ENCODE assay signal across 12 cellular contexts in genomic region chr14:91282954-91283645, GRCh38. TPM values are rescaled to one million over a fixed set of nuclear protein-coding genes. Genes with fewer than 3 reads are reported as not detected.
DNase-seq lines count a peak whose midpoint lies in the region; ATAC-seq and TF ChIP-seq lines count a peak whose summit lies in the region.
"Had no signal": no experiment of that assay in that cellular context is flagged by ENCODE, and none has a peak within 500 bp of the region (broad histone marks: within the 10 kb centered on the region; RNA-seq: fewer than 3 reads in every experiment).

No MANE protein-coding gene starts in this region.

- H3K9me3 Mint-ChIP-seq in activated T-cell treated with anti-CD3 and anti-CD28 coated beads, Interleukin-2, amount 50 U/mL, for 72 hours: no peaks in the 10 kb centered on the region
- no peaks in the 10 kb centered on the region for H3K9me3 Mint-ChIP-seq in activated T-cell treated with anti-CD3 and anti-CD28 coated beads, Interleukin-2, amount 50 U/mL, for 4 hours
- H3K9me3 Mint-ChIP-seq in endodermal cell: no peaks in the 10 kb centered on the region
- H3K9me3 Mint-ChIP-seq in stimulated activated memory B cell treated with anti-CD40 and anti-IgM and Interleukin-4, amounts not matched to agents 10 μg/mL and 1 μg/mL and 100 μg/mL, for 72 hours: no peaks in the 10 kb centered on the region

- H3K27ac Mint-ChIP-seq in activated T-cell treated with anti-CD3 and anti-CD28 coated beads, Interleukin-2, amount 50 U/mL, for 72 hours: peak overlapping the region; percentile 92
- peak overlapping the region; percentile 35 for H3K27ac Mint-ChIP-seq in endodermal cell
- peak overlapping the region; percentile 74 for H3K27ac Mint-ChIP-seq in stimulated activated memory B cell treated with anti-CD40 and anti-IgM and Interleukin-4, amounts not matched to agents 10 μg/mL and 1 μg/mL and 100 μg/mL, for 72 hours

- TF ChIP-seq CTCF in RWPE2 (IDR thresholded peaks at IDR 0.05; ENCODE audit: poor library complexity, severe bottlenecking) (no peak), endodermal cell (conservative IDR thresholded peaks at IDR 0.05) (no peak)

- 89 to 96% methylated on average over 6 to 14 of the region's 14 CpGs for WGBS in endodermal cell (ENCODE audit: insufficient coverage in 1 of 2, insufficient read length in 1 of 2), 2 experiments

- no peak for ATAC-seq in activated T-cell treated with anti-CD3 and anti-CD28 coated beads, Interleukin-2, amount 50 U/mL, for 72 hours (replicated peaks in 1 of 2)
- no peak for ATAC-seq in activated T-cell treated with anti-CD3 and anti-CD28 coated beads, Interleukin-2, amount 50 U/mL, for 4 hours
- ATAC-seq in RWPE2 (ENCODE audit: low read depth): no peak
- ATAC-seq in stimulated activated memory B cell treated with anti-CD40 and anti-IgM and Interleukin-4, amounts not matched to agents 10 μg/mL and 1 μg/mL and 100 μg/mL, for 72 hours: no peak

- no peak overlapping the region for H3K4me3 ChIP-seq in RWPE2 (ENCODE audit: severe bottlenecking)
- H3K4me3 ChIP-seq in endodermal cell (ENCODE audit: low read length): no peak overlapping the region
- H3K4me3 ChIP-seq: tibial nerve had no signal

- no peaks in the 10 kb centered on the region for H3K27me3 Mint-ChIP-seq in activated T-cell treated with anti-CD3 and anti-CD28 coated beads, Interleukin-2, amount 50 U/mL, for 72 hours (ENCODE audit: low read depth)
- no peaks in the 10 kb centered on the region for H3K27me3 Mint-ChIP-seq in activated T-cell treated with anti-CD3 and anti-CD28 coated beads, Interleukin-2, amount 50 U/mL, for 4 hours (ENCODE audit: low read depth)
- no peaks in the 10 kb centered on the region for H3K27me3 Mint-ChIP-seq in endodermal cell (ENCODE audit: insufficient read depth)
- no peaks in the 10 kb centered on the region for H3K27me3 Mint-ChIP-seq in stimulated activated memory B cell treated with anti-CD40 and anti-IgM and Interleukin-4, amounts not matched to agents 10 μg/mL and 1 μg/mL and 100 μg/mL, for 72 hours

- peaks cover 25% of the 10 kb centered on the region for H3K4me1 ChIP-seq in RWPE2 (ENCODE audit: insufficient read depth, poor library complexity, severe bottlenecking)
- H3K4me1 ChIP-seq in endodermal cell (ENCODE audit: control insufficient read depth, insufficient read depth, low read length): no peaks in the 10 kb centered on the region
- H3K4me1 ChIP-seq: tibial nerve had no signal

- H3K36me3 ChIP-seq in RWPE2 (ENCODE audit: low read depth) (peaks cover 87% of the 10 kb centered on the region), endodermal cell (ENCODE audit: control insufficient read depth, insufficient read depth, low read length) (peaks cover 54% of the 10 kb centered on the region)

- peaks cover 19% of the 10 kb centered on the region for H3K4me1 Mint-ChIP-seq in activated T-cell treated with anti-CD3 and anti-CD28 coated beads, Interleukin-2, amount 50 U/mL, for 72 hours (ENCODE audit: low read depth)
- H3K4me1 Mint-ChIP-seq in activated T-cell treated with anti-CD3 and anti-CD28 coated beads, Interleukin-2, amount 50 U/mL, for 4 hours (ENCODE audit: low read depth): peaks cover 12% of the 10 kb centered on the region
- peaks cover 5% of the 10 kb centered on the region for H3K4me1 Mint-ChIP-seq in endodermal cell
- H3K4me1 Mint-ChIP-seq in stimulated activated memory B cell treated with anti-CD40 and anti-IgM and Interleukin-4, amounts not matched to agents 10 μg/mL and 1 μg/mL and 100 μg/mL, for 72 hours: peaks cover 15% of the 10 kb centered on the region

- H3K27ac ChIP-seq in RWPE2 (ENCODE audit: poor library complexity, severe bottlenecking): peak overlapping the region; percentile 67
- H3K27ac ChIP-seq in endodermal cell (ENCODE audit: low read depth, low read length): no peak overlapping the region
- H3K27ac ChIP-seq: tibial nerve had no signal

- peaks cover 2% of the 10 kb centered on the region for H3K9me3 ChIP-seq in RWPE2 (ENCODE audit: severe bottlenecking)
- no peaks in the 10 kb centered on the region for H3K9me3 ChIP-seq in endodermal cell (ENCODE audit: control insufficient read depth, low read length)

- DNase-seq in activated T-cell treated with anti-CD3 and anti-CD28 coated beads, Interleukin-2, amount 50 U/mL, for 72 hours: no peak
- no peak for DNase-seq in activated T-cell treated with anti-CD3 and anti-CD28 coated beads, Interleukin-2, amount 50 U/mL, for 4 hours
- DNase-seq in RWPE2 (ENCODE audit: low spot score) (no peak), endodermal cell (no peak), NCI-H2171 (lab: John Stamatoyannopoulos, UW) (no peak), CD1c-positive myeloid dendritic cell (ENCODE audit: extremely low spot score) (no peak)
- no peak for DNase-seq in activated CD4-positive, CD25-positive, alpha-beta regulatory T cell treated with anti-CD3 and anti-CD28 coated beads, Interleukin-2, amount 50 U/mL, for 72 hours
- DNase-seq: NCI-H1417 treated with DMSO at 0.1 percent for 48 hours, Right ventricle myocardium superior had no signal

- peaks cover 16 to 40% of the 10 kb centered on the region in 2 donors for H3K36me3 Mint-ChIP-seq in activated T-cell treated with anti-CD3 and anti-CD28 coated beads, Interleukin-2, amount 50 U/mL, for 72 hours (ENCODE audit: insufficient read depth in 2 of 2)
- peaks cover 57% of the 10 kb centered on the region for H3K36me3 Mint-ChIP-seq in activated T-cell treated with anti-CD3 and anti-CD28 coated beads, Interleukin-2, amount 50 U/mL, for 4 hours (ENCODE audit: insufficient read depth)
- H3K36me3 Mint-ChIP-seq in endodermal cell (ENCODE audit: low read depth): peaks cover 50% of the 10 kb centered on the region
- H3K36me3 Mint-ChIP-seq in stimulated activated memory B cell treated with anti-CD40 and anti-IgM and Interleukin-4, amounts not matched to agents 10 μg/mL and 1 μg/mL and 100 μg/mL, for 72 hours: peaks cover 60% of the 10 kb centered on the region

- no peaks in the 10 kb centered on the region for H3K27me3 ChIP-seq in RWPE2 (ENCODE audit: insufficient read depth, poor library complexity, severe bottlenecking)
- no peaks in the 10 kb centered on the region for H3K27me3 ChIP-seq in endodermal cell (ENCODE audit: control insufficient read depth, insufficient read depth, low read length, poor library complexity, severe bottlenecking)
- H3K27me3 ChIP-seq: tibial nerve had no signal

- no peak overlapping the region for H3K4me3 Mint-ChIP-seq in activated T-cell treated with anti-CD3 and anti-CD28 coated beads, Interleukin-2, amount 50 U/mL, for 72 hours
- no peak overlapping the region for H3K4me3 Mint-ChIP-seq in activated T-cell treated with anti-CD3 and anti-CD28 coated beads, Interleukin-2, amount 50 U/mL, for 4 hours
- no peak overlapping the region for H3K4me3 Mint-ChIP-seq in endodermal cell
- H3K4me3 Mint-ChIP-seq in stimulated activated memory B cell treated with anti-CD40 and anti-IgM and Interleukin-4, amounts not matched to agents 10 μg/mL and 1 μg/mL and 100 μg/mL, for 72 hours: no peak overlapping the region

- no peak overlapping the region for H3K9ac ChIP-seq in endodermal cell (ENCODE audit: extremely low read depth, low read length, poor library complexity, severe bottlenecking)

RNA-seq across cellular contexts. Expression of gene GPR68, which starts 38.6 kb away (rescaled TPM):
- total RNA-seq in activated T-cell treated with anti-CD3 and anti-CD28 coated beads, Interleukin-2, amount 50 U/mL, for 72 hours: 10 to 100 TPM; 18.9 to 19.2 TPM
- total RNA-seq in activated T-cell treated with anti-CD3 and anti-CD28 coated beads, Interleukin-2, amount 50 U/mL, for 4 hours: 1 to 10 TPM; 4.1 to 6.1 (median 6.0) TPM
- total RNA-seq in endodermal cell: under 1 TPM; 0.38 to 0.44 TPM
- polyA plus RNA-seq in endodermal cell (2013, experiment 1 of 2): 0.57 TPM
- polyA plus RNA-seq in endodermal cell (2013, experiment 2 of 2): 0.58 TPM
- total RNA-seq: NCI-H460 had no signal

Comparison
In these comparisons a context has a peak if more than half of its experiments do, and no peak if none do; other contexts are left out.
1. H3K27ac Mint-ChIP-seq: peak in every context shown above with its lines; median percentile 92 in activated T-cell treated with anti-CD3 and anti-CD28 coated beads, Interleukin-2, amount 50 U/mL, for 72 hours; 74 in stimulated activated memory B cell treated with anti-CD40 and anti-IgM and Interleukin-4, amounts not matched to agents 10 μg/mL and 1 μg/mL and 100 μg/mL, for 72 hours; 35 in endodermal cell.